ENCODE assay signal across 1 cellular context in genomic region chr17:1573932-1574696, GRCh38.
TF ChIP-seq lines count a peak whose summit lies in the region.

No MANE protein-coding gene starts in this region.

TF ChIP-seq in K562, 482 proteins besides CTCF, POLR2A, EP300 and RAD21 (continued from another document):
- TF ChIP-seq ZBTB8A (IDR thresholded peaks at IDR 0.05; ENCODE audit: partially characterized antibody) (no peak), HNRNPUL1 (IDR thresholded peaks at IDR 0.05; ENCODE audit: low read length) (no peak), ETV1 (tag; conservative IDR thresholded peaks at IDR 0.05; ENCODE audit: low read depth) (no peak), ZC3H11A (IDR thresholded peaks at IDR 0.05; ENCODE audit: low read depth, low read length) (no peak), DMBX1 (CRISPR knock-in tag; IDR thresholded peaks at IDR 0.05; ENCODE audit: borderline replicate concordance) (no peak), SLC30A9 (CRISPR knock-in tag; IDR thresholded peaks at IDR 0.05) (no peak), STAT5B (CRISPR knock-in tag; IDR thresholded peaks at IDR 0.05) (no peak), GTF2A2 (tag; IDR thresholded peaks at IDR 0.05) (no peak)
